In the genomic region with DNA sequence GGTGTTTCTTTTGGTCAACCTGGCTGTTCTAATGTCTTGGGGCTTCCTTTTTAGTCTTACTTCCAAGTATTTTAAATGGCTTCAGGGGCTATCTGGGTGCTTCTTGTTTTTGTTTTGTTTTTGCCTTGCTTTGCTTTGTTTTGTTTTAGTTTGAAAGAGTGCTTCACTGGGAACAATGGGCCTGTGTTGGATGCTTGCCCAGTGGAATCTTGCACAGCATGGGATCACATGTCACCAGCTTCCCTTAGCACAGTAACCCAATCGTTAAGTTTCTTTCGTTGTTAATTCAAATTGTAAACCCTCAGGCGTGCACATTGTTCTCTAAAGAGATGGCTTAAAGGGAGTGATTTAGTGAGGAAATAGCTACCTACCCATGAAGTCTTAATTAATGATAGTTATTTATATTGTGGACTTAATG, we compare ENCODE assay signal across 10 cellular contexts. TPM values are rescaled to one million over a fixed set of nuclear protein-coding genes. Genes with fewer than 3 reads are reported as not detected.
DNase-seq lines count a peak whose midpoint lies in the region; ATAC-seq and TF ChIP-seq lines count a peak whose summit lies in the region.
"Had no signal": no experiment of that assay in that cellular context is flagged by ENCODE, and none has a peak within 500 bp of the region (broad histone marks: within the 10 kb centered on the region; RNA-seq: fewer than 3 reads in every experiment).

No MANE protein-coding gene starts in this region.

- 11 to 32% methylated on average over 3 of the region's 3 CpGs for WGBS in sigmoid colon, 2 donors

- H3K9me3 ChIP-seq in sigmoid colon: no peaks in the 10 kb centered on the region
- H3K9me3 ChIP-seq: upper lobe of left lung had no signal

- peak; percentile 59 for DNase-seq in A172 (ENCODE audit: low spot score)
- peak; percentile 72 for DNase-seq in NCI-H1436 (lab: John Stamatoyannopoulos, UW)
- DNase-seq in cardiac fibroblast (ENCODE audit: low read depth in 2 of 2): peak; percentile 81 to 88
- DNase-seq in kidney tubule cell (ENCODE audit: low spot score): peak; percentile 18
- no peak for DNase-seq in GM13976 (ENCODE audit: low spot score)
- no peak for DNase-seq in sigmoid colon
- DNase-seq: activated T-cell treated with anti-CD3 and anti-CD28 coated beads, Interleukin-2, amount 50 U/mL, for 1 hour had no signal

- in situ Hi-C loops in GM13976 (cut with MboI; ENCODE audit: low sequenced_read_pairs, unreplicated experiment): no loop called here

- no peak overlapping the region for H3K27ac ChIP-seq in sigmoid colon

- no peak for TF ChIP-seq EP300 in sigmoid colon (IDR thresholded peaks at IDR 0.05)

- ATAC-seq in HG02938 (IDR thresholded peaks at IDR 0.05; ENCODE audit: unreplicated experiment) (no peak), GM21423 (IDR thresholded peaks at IDR 0.05; ENCODE audit: unreplicated experiment) (no peak)

- intact Hi-C loops in sigmoid colon (cut with DNase I): no loop called here

- H3K4me3 ChIP-seq in cardiac fibroblast (replicated peaks in 1 of 2; ENCODE audit: low read depth in 2 of 2, low read length in 2 of 2) (no peak overlapping the region), sigmoid colon (no peak overlapping the region)
- H3K4me3 ChIP-seq: upper lobe of left lung had no signal

- H3K4me1 ChIP-seq in sigmoid colon: no peaks in the 10 kb centered on the region

- no peak for TF ChIP-seq CTCF in cardiac fibroblast (IDR thresholded peaks at IDR 0.05; ENCODE audit: low read depth, low read length)
- TF ChIP-seq CTCF in GM13976 (IDR thresholded peaks at IDR 0.05; ENCODE audit: borderline replicate concordance, control extremely low read depth, extremely low read depth, insufficient read depth, missing control alignments): no peak
- no peak for TF ChIP-seq CTCF in sigmoid colon (IDR thresholded peaks at IDR 0.05)

- TF ChIP-seq POLR2A in sigmoid colon (IDR thresholded peaks at IDR 0.05): no peak

- H3K27me3 ChIP-seq in sigmoid colon: no peaks in the 10 kb centered on the region
- H3K27me3 ChIP-seq: upper lobe of left lung had no signal

- H3K36me3 ChIP-seq in sigmoid colon: no peaks in the 10 kb centered on the region
- H3K36me3 ChIP-seq: upper lobe of left lung had no signal

RNA-seq across cellular contexts. Expression of a gene that starts 8.9 kb away (rescaled TPM):
- total RNA-seq in A172 (2014; rRNA removed; shearing (Covaris generic)): 0.79 and 2.4 TPM in 2 replicates
- total RNA-seq in sigmoid colon: not detected
- 10 to 100 TPM; 18.7 to 67.4 (median 24.0) TPM for polyA plus RNA-seq in sigmoid colon

RNA-seq across cellular contexts. Expression of a gene that starts 45.2 kb away (rescaled TPM):
- total RNA-seq in A172 (2014; rRNA removed; shearing (Covaris generic)): 16.8 and 18.6 TPM in 2 replicates
- total RNA-seq in sigmoid colon: 10 to 100 TPM in 2 of 4 donors, 1 to 10 TPM in 2; 6.1 to 13.9 (median 10.5) TPM
- polyA plus RNA-seq in sigmoid colon: 1 to 10 TPM; 6.6 to 7.2 (median 6.9) TPM

Comparison
In these comparisons a context has a peak if more than half of its experiments do, and no peak if none do; other contexts are left out.
1. DNase-seq: peak in A172 (single experiment), NCI-H1436 (single experiment), cardiac fibroblast (2 of 2) and kidney tubule cell (single experiment); none in GM13976 (single experiment) and sigmoid colon (single experiment).